9 cellular contexts compared by ENCODE assay signal in genomic region chr6:82111114-82111513, GRCh38.
"Had no signal": no experiment of that assay in that cellular context is flagged by ENCODE, and none has a peak within 500 bp of the region (broad histone marks: within the 10 kb centered on the region; RNA-seq: fewer than 3 reads in every experiment).

No MANE protein-coding gene starts in this region.

- DNase-seq: H9, HCEC 1CT, HFFc6, IMR-90, KG1 had no signal

- ATAC-seq: GM23338, K562 had no signal

- FAIRE-seq: H1, HTR-8/SVneo, K562 had no signal

- H3K4me3 ChIP-seq: GM23338, K562 had no signal
